Comparison of ENCODE assay signal across 8 cellular contexts in the genomic region with DNA sequence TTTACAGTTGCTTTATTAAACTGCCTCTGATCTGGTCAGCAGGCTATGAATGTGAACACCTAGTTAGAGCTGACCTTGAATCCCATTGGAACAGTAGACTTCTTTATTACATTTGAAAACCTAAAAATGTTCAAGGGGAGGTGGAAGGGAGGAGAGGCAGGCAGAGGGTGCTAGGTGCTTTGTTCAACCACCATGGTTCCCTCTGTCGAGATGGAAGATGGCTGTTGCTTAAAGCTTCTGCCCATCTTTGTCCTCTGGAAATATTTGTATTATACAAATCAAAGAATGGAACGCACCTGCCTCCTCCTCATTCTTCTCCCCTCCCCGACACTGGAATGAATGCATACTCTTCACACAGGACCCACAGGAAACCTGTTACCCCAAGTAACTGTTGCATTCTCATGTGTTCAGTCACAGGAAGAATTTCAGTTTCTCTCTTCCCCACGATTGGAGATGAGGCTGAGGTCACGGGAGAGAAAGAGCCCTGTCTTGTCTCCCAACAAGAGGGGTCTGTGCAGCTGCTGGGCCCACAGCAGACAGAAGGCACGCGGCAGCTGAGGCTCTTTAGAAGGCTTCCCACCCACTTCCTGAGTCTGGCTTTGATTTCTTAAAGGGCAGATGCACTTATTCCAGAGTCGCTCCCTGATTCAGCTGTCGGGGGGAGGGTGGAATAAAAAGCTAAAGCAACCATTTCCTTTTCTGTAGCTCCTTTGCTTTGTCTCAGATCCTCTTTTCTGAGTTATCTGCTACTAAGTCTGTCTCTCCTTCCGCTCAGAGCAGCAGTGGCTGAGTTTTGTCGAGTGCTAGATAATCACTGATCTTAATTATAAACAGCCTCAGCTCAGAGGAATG.
DNase-seq lines count a peak whose midpoint lies in the region; ATAC-seq and TF ChIP-seq lines count a peak whose summit lies in the region.

No MANE protein-coding gene starts in this region.

- H3K27ac ChIP-seq in GM23338 (ENCODE audit: low read depth): no peak overlapping the region
- H3K27ac ChIP-seq in heart left ventricle: peak overlapping the region in 11 of 12 donors; percentile 9 to 88 (median 36)
- H3K27ac ChIP-seq in smooth muscle cell (ENCODE audit: low read depth): peak overlapping the region; percentile 55

- H3K27ac Mint-ChIP-seq in GM23338: no peak overlapping the region

- 39 to 45% (median 43%) methylated on average over 11 of the region's 11 CpGs for WGBS in heart left ventricle, 4 donors
- WGBS in smooth muscle cell (ENCODE audit: low lambda C conversion rate): 37% methylated on average over 11 of the region's 11 CpGs

- no peak overlapping the region for H3K4me3 Mint-ChIP-seq in GM23338

- no peak for TF ChIP-seq POLR2A in heart left ventricle (IDR thresholded peaks at IDR 0.05)

- H3K9me3 Mint-ChIP-seq in GM23338: no peaks in the 10 kb centered on the region

- no peaks in the 10 kb centered on the region for H3K9me2 ChIP-seq in GM23338 (ENCODE audit: insufficient read depth)

- H3K4me1 ChIP-seq in GM23338 (ENCODE audit: insufficient read depth): peaks cover 10% of the 10 kb centered on the region; the same call in 1 of the 2 replicates
- peaks cover 0 to 44% (median 4%) of the 10 kb centered on the region in 12 donors for H3K4me1 ChIP-seq in heart left ventricle
- peaks cover 9% of the 10 kb centered on the region for H3K4me1 ChIP-seq in smooth muscle cell (ENCODE audit: low read depth)

- no peak overlapping the region for H3K4me3 ChIP-seq in GM23338
- peak overlapping the region in 9 of 12 donors; percentile 18 to 50 (median 30) for H3K4me3 ChIP-seq in heart left ventricle
- H3K4me3 ChIP-seq in smooth muscle cell: peak overlapping the region; percentile 15

- H3K4me2 ChIP-seq in GM23338 (no peak overlapping the region), smooth muscle cell (peak overlapping the region; percentile 82)

- no peaks in the 10 kb centered on the region for H3K79me2 ChIP-seq in GM23338 (replicated peaks; ENCODE audit: insufficient read depth)
- no peaks in the 10 kb centered on the region for H3K79me2 ChIP-seq in smooth muscle cell (ENCODE audit: low read depth)

- no peaks in the 10 kb centered on the region for H3K36me3 Mint-ChIP-seq in GM23338 (ENCODE audit: low read depth)

- no peaks in the 10 kb centered on the region for H3K27me3 Mint-ChIP-seq in GM23338 (ENCODE audit: insufficient read depth, low read depth, poor library complexity)

- H4K20me1 ChIP-seq in GM23338 (replicated peaks; ENCODE audit: insufficient read depth) (no peaks in the 10 kb centered on the region), smooth muscle cell (ENCODE audit: low read depth) (no peaks in the 10 kb centered on the region)

- no peak overlapping the region for H3K9ac ChIP-seq in smooth muscle cell (ENCODE audit: low read depth)

- intact Hi-C loops in heart left ventricle (cut with DNase I): no loop called here

- H3K9me3 ChIP-seq in heart left ventricle (no peaks in the 10 kb centered on the region), smooth muscle cell (replicated peaks; ENCODE audit: low read depth) (no peaks in the 10 kb centered on the region)

- DNase-seq in GM23338 (ENCODE audit: low spot score) (peak; percentile 2), NCI-H146 treated with DMSO at 0.1 percent for 48 hours (lab: John Stamatoyannopoulos, UW; ENCODE audit: unreplicated experiment) (peak; percentile 55), heart left ventricle (peak; percentile 53 to 70 (median 62)), smooth muscle cell (lab: John Stamatoyannopoulos, UW; ENCODE audit: unreplicated experiment) (no peak), OCI-M2 (lab: John Stamatoyannopoulos, UW; ENCODE audit: unreplicated experiment) (no peak), NCI-H2081 treated with DMSO at 0.1 percent for 48 hours (lab: John Stamatoyannopoulos, UW) (no peak)
- peak; percentile 56 for DNase-seq in activated T-cell treated with anti-CD3 and anti-CD28 coated beads, Interleukin-2, amount 50 U/mL, for 48 hours

- H3F3A ChIP-seq in GM23338 (replicated peaks; ENCODE audit: low read depth) (no peaks in the 10 kb centered on the region), smooth muscle cell (ENCODE audit: low read depth) (no peaks in the 10 kb centered on the region)

- no peaks in the 10 kb centered on the region for H3K36me3 ChIP-seq in GM23338 (ENCODE audit: insufficient read depth)
- H3K36me3 ChIP-seq in heart left ventricle: no peaks in the 10 kb centered on the region
- no peaks in the 10 kb centered on the region for H3K36me3 ChIP-seq in smooth muscle cell (ENCODE audit: low read depth)

- H2AFZ ChIP-seq in GM23338: peak overlapping the region; percentile 75
- H2AFZ ChIP-seq in smooth muscle cell (ENCODE audit: low read depth): peak overlapping the region; percentile 95

- H3K27me3 ChIP-seq in GM23338 (ENCODE audit: insufficient read depth) (no peaks in the 10 kb centered on the region), heart left ventricle (no peaks in the 10 kb centered on the region), smooth muscle cell (ENCODE audit: low read depth) (no peaks in the 10 kb centered on the region)

- H3K4me1 Mint-ChIP-seq in GM23338: peaks cover 18% of the 10 kb centered on the region

- ATAC-seq in GM18498 (IDR thresholded peaks at IDR 0.05; ENCODE audit: unreplicated experiment) (peak; percentile 70), GM23338 (no peak), heart left ventricle (peak; percentile 77 to 93 (median 87))

- TF ChIP-seq CTCF in GM23338 (conservative IDR thresholded peaks at IDR 0.05; ENCODE audit: low read depth in 2 of 2) (no peak), heart left ventricle (IDR thresholded peaks at IDR 0.05) (no peak), smooth muscle cell (IDR thresholded peaks at IDR 0.05; ENCODE audit: borderline replicate concordance, insufficient read depth, poor library complexity, severe bottlenecking) (no peak)

TF ChIP-seq in GM23338, 12 proteins besides CTCF, POLR2A, EP300 and RAD21 (continues in another document):
- TF ChIP-seq POLR2AphosphoS5 (IDR thresholded peaks at IDR 0.05; ENCODE audit: low read depth) (no peak), EZH2 (IDR thresholded peaks at IDR 0.05; ENCODE audit: low read depth, unreplicated experiment) (no peak), CREB1 (CRISPR knock-in tag; IDR thresholded peaks at IDR 0.05; ENCODE audit: low read depth) (no peak)
- TF ChIP-seq, protein P1, sequence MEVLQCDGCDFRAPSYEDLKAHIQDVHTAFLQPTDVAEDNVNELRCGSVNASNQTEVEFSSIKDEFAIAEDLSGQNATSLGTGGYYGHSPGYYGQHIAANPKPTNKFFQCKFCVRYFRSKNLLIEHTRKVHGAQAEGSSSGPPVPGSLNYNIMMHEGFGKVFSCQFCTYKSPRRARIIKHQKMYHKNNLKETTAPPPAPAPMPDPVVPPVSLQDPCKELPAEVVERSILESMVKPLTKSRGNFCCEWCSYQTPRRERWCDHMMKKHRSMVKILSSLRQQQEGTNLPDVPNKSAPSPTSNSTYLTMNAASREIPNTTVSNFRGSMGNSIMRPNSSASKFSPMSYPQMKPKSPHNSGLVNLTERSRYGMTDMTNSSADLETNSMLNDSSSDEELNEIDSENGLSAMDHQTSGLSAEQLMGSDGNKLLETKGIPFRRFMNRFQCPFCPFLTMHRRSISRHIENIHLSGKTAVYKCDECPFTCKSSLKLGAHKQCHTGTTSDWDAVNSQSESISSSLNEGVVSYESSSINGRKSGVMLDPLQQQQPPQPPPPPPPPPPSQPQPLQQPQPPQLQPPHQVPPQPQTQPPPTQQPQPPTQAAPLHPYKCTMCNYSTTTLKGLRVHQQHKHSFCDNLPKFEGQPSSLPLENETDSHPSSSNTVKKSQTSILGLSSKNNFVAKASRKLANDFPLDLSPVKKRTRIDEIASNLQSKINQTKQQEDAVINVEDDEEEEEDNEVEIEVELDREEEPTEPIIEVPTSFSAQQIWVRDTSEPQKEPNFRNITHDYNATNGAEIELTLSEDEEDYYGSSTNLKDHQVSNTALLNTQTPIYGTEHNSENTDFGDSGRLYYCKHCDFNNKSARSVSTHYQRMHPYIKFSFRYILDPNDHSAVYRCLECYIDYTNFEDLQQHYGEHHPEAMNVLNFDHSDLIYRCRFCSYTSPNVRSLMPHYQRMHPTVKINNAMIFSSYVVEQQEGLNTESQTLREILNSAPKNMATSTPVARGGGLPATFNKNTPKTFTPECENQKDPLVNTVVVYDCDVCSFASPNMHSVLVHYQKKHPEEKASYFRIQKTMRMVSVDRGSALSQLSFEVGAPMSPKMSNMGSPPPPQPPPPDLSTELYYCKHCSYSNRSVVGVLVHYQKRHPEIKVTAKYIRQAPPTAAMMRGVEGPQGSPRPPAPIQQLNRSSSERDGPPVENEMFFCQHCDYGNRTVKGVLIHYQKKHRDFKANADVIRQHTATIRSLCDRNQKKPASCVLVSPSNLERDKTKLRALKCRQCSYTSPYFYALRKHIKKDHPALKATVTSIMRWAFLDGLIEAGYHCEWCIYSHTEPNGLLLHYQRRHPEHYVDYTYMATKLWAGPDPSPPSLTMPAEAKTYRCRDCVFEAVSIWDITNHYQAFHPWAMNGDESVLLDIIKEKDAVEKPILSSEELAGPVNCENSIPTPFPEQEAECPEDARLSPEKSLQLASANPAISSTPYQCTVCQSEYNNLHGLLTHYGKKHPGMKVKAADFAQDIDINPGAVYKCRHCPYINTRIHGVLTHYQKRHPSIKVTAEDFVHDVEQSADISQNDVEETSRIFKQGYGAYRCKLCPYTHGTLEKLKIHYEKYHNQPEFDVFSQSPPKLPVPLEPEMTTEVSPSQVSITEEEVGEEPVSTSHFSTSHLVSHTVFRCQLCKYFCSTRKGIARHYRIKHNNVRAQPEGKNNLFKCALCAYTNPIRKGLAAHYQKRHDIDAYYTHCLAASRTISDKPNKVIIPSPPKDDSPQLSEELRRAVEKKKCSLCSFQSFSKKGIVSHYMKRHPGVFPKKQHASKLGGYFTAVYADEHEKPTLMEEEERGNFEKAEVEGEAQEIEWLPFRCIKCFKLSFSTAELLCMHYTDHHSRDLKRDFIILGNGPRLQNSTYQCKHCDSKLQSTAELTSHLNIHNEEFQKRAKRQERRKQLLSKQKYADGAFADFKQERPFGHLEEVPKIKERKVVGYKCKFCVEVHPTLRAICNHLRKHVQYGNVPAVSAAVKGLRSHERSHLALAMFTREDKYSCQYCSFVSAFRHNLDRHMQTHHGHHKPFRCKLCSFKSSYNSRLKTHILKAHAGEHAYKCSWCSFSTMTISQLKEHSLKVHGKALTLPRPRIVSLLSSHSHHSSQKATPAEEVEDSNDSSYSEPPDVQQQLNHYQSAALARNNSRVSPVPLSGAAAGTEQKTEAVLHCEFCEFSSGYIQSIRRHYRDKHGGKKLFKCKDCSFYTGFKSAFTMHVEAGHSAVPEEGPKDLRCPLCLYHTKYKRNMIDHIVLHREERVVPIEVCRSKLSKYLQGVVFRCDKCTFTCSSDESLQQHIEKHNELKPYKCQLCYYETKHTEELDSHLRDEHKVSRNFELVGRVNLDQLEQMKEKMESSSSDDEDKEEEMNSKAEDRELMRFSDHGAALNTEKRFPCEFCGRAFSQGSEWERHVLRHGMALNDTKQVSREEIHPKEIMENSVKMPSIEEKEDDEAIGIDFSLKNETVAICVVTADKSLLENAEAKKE (CRISPR knock-in tag; IDR thresholded peaks at IDR 0.05): no peak

Comparison
In these comparisons a context has a peak if more than half of its experiments do, and no peak if none do; other contexts are left out.
1. DNase-seq: peak in GM23338 (single experiment), NCI-H146 treated with DMSO at 0.1 percent for 48 hours (single experiment), activated T-cell treated with anti-CD3 and anti-CD28 coated beads, Interleukin-2, amount 50 U/mL, for 48 hours (2 of 2) and heart left ventricle (5 of 5); none in smooth muscle cell (single experiment), OCI-M2 (single experiment) and NCI-H2081 treated with DMSO at 0.1 percent for 48 hours (single experiment).